28 cellular contexts compared by ENCODE assay signal in genomic region chr1:244094880-244095522, GRCh38.
"Had no signal": no experiment of that assay in that cellular context is flagged by ENCODE, and none has a peak within 500 bp of the region (broad histone marks: within the 10 kb centered on the region; RNA-seq: fewer than 3 reads in every experiment).

No MANE protein-coding gene starts in this region.

- H3K9me3 Mint-ChIP-seq: naive B cell; natural killer cell; stimulated activated effector memory CD8-positive, alpha-beta T cell treated with anti-CD3 and anti-CD28 coated beads, Interleukin-12 subunit alpha, Interleukin-12 subunit beta, amount 100 ng/mL, for 72 hours; stimulated activated naive CD8-positive, alpha-beta T cell treated with anti-CD3 and anti-CD28 coated beads, Interleukin-15, Interleukin-2, amounts not matched to agents 100 ng/mL and 50 ng/mL, for 24 hours had no signal

- H3K4me1 ChIP-seq: heart left ventricle, lower lobe of right lung, prostate gland, sigmoid colon, suprapubic skin, upper lobe of right lung, uterus had no signal

- H3K36me3 ChIP-seq: heart left ventricle, lower lobe of right lung, ovary, prostate gland, sigmoid colon, spleen, suprapubic skin, thoracic aorta, tibial artery, upper lobe of right lung, uterus had no signal

- H3K4me3 Mint-ChIP-seq: mesothelial cell of epicardium; naive B cell; natural killer cell; nephron progenitor cell; stimulated activated effector memory CD8-positive, alpha-beta T cell treated with anti-CD3 and anti-CD28 coated beads, Interleukin-12 subunit alpha, Interleukin-12 subunit beta, amount 100 ng/mL, for 72 hours; stimulated activated naive CD8-positive, alpha-beta T cell treated with anti-CD3 and anti-CD28 coated beads, Interleukin-15, Interleukin-2, amounts not matched to agents 100 ng/mL and 50 ng/mL, for 24 hours had no signal

- H3K27me3 ChIP-seq: ovary, sigmoid colon, uterus had no signal

- DNase-seq: hypothalamus; islet precursor cell; left ventricle myocardium superior; lower lobe of right lung; mammary epithelial cell; mesendoderm; naive B cell; natural killer cell; nephron progenitor cell; ovary; retina; right cardiac atrium; sigmoid colon; small intestine; spleen; stimulated activated CD4-positive, alpha-beta T cell treated with anti-CD3 and anti-CD28 coated beads, Interleukin-4, amount 100 ng/mL, for 24 hours; stimulated activated naive CD4-positive, alpha-beta T cell; tibial artery; trophoblast cell; upper lobe of right lung; uterus had no signal

- H3K4me3 ChIP-seq: heart left ventricle, lower lobe of right lung, ovary, prostate gland, sigmoid colon, spleen, suprapubic skin, thoracic aorta, tibial artery, upper lobe of right lung, uterus had no signal

- H3K27ac ChIP-seq: heart left ventricle, lower lobe of right lung, ovary, prostate gland, sigmoid colon, spleen, suprapubic skin, thoracic aorta, tibial artery, upper lobe of right lung, uterus had no signal

- H3K27ac Mint-ChIP-seq: mesothelial cell of epicardium; natural killer cell; nephron progenitor cell; stimulated activated effector memory CD8-positive, alpha-beta T cell treated with anti-CD3 and anti-CD28 coated beads, Interleukin-12 subunit alpha, Interleukin-12 subunit beta, amount 100 ng/mL, for 72 hours; stimulated activated naive CD8-positive, alpha-beta T cell treated with anti-CD3 and anti-CD28 coated beads, Interleukin-15, Interleukin-2, amounts not matched to agents 100 ng/mL and 50 ng/mL, for 24 hours had no signal

- H3K4me1 Mint-ChIP-seq: naive B cell; natural killer cell; stimulated activated effector memory CD8-positive, alpha-beta T cell treated with anti-CD3 and anti-CD28 coated beads, Interleukin-12 subunit alpha, Interleukin-12 subunit beta, amount 100 ng/mL, for 72 hours had no signal

- FAIRE-seq: small intestine had no signal

- H3K36me3 Mint-ChIP-seq: mesothelial cell of epicardium; naive B cell; natural killer cell; stimulated activated effector memory CD8-positive, alpha-beta T cell treated with anti-CD3 and anti-CD28 coated beads, Interleukin-12 subunit alpha, Interleukin-12 subunit beta, amount 100 ng/mL, for 72 hours had no signal

- ATAC-seq: heart left ventricle; left ventricle myocardium superior; lower lobe of right lung; natural killer cell; right cardiac atrium; stimulated activated effector memory CD8-positive, alpha-beta T cell treated with anti-CD3 and anti-CD28 coated beads, Interleukin-12 subunit alpha, Interleukin-12 subunit beta, amount 100 ng/mL, for 72 hours; upper lobe of right lung had no signal

- H3K9me3 ChIP-seq: lower lobe of right lung, ovary, prostate gland, sigmoid colon, spleen, suprapubic skin, upper lobe of right lung, uterus had no signal
